In genomic region chr17:28384281-28385036, GRCh38 we compare ENCODE assay signal across 9 cellular contexts. TPM values are rescaled to one million over a fixed set of nuclear protein-coding genes. Genes with fewer than 3 reads are reported as not detected.
A peak's percentile ranks its signal among the peaks of the same experiment; 100 is the strongest.
DNase-seq lines count a peak whose midpoint lies in the region; TF ChIP-seq lines count a peak whose summit lies in the region.
"Had no signal": no experiment of that assay in that cellular context is flagged by ENCODE, and none has a peak within 500 bp of the region (broad histone marks: within the 10 kb centered on the region; RNA-seq: fewer than 3 reads in every experiment).

No MANE protein-coding gene starts in this region.

- H3K4me3 ChIP-seq in breast epithelium (peak overlapping the region; percentile 41 to 57 (median 42)), retinal pigment epithelial cell (ENCODE audit: low read length) (peak overlapping the region; percentile 28)

- CTCF ChIA-PET in MCF 10A (lab: Yijun Ruan, JAX) = interaction anchor here (0.7 kb wide), 1 partner anchor 14 kb away, joined by 3 read pairs; the partner anchor contains the start of gene VTN

- BruUV-seq in MCF 10A (replicated peaks; lab: Mats Ljungman, UMichigan) = no TSS peak

- H3K27ac Mint-ChIP-seq in MCF 10A (ENCODE audit: low read depth, unreplicated experiment) = no peak overlapping the region

- H3K27ac ChIP-seq in breast epithelium = peak overlapping the region; percentile 45 to 46

- intact Hi-C loops in breast epithelium (cut with DNase I; ENCODE audit: low total_unique reads) (no loop called here), MCF 10A (cut with micrococcal nuclease) (no loop called here), head of caudate nucleus (cut with DNase I) (no loop called here)

- POLR2A ChIA-PET in MCF 10A (lab: Yijun Ruan, JAX) = interaction anchor here (2.7 kb wide), 1 partner anchor 11 kb away, joined by 16 read pairs; no protein-coding TSS in a partner anchor

- H3K4me1 ChIP-seq in breast epithelium = no peaks in the 10 kb centered on the region

- DNase-seq in breast epithelium (ENCODE audit: low spot score in 2 of 2) (no peak), MCF 10A (ENCODE audit: unreplicated experiment) (no peak), NCI-H146 (lab: John Stamatoyannopoulos, UW) (peak; percentile 88), activated T-cell treated with anti-CD3 and anti-CD28 coated beads for 1 hour (ENCODE audit: low read depth) (peak; percentile 47), head of caudate nucleus (peak in 31 of 42 donors; percentile 26 to 77 (median 52)), retinal pigment epithelial cell (ENCODE audit: low read depth) (no peak), cerebellum (ENCODE audit: low spot score) (no peak), NCI-H510A treated with DMSO at 0.1 percent for 48 hours (lab: John Stamatoyannopoulos, UW) (no peak)

- H3K9me3 Mint-ChIP-seq in MCF 10A (ENCODE audit: unreplicated experiment) = no peaks in the 10 kb centered on the region
- H3K9me3 Mint-ChIP-seq: brain had no signal

- no peaks in the 10 kb centered on the region for H3K27me3 Mint-ChIP-seq in MCF 10A (ENCODE audit: insufficient read depth, unreplicated experiment)

- H3K9me3 ChIP-seq in breast epithelium = no peaks in the 10 kb centered on the region

- H3K36me3 ChIP-seq in breast epithelium = no peaks in the 10 kb centered on the region

- H3K4me1 Mint-ChIP-seq in MCF 10A (ENCODE audit: insufficient read depth, unreplicated experiment) = peaks cover 13% of the 10 kb centered on the region

- H3K27me3 ChIP-seq in breast epithelium = no peaks in the 10 kb centered on the region

- TF ChIP-seq POLR2A in breast epithelium (IDR thresholded peaks at IDR 0.05) = no peak

- H3K4me3 Mint-ChIP-seq in MCF 10A (ENCODE audit: unreplicated experiment) = no peak overlapping the region

- peaks cover 13% of the 10 kb centered on the region for H3K36me3 Mint-ChIP-seq in MCF 10A (ENCODE audit: insufficient read depth, unreplicated experiment)

- TF ChIP-seq CTCF in breast epithelium (IDR thresholded peaks at IDR 0.05) (no peak), MCF 10A (IDR thresholded peaks at IDR 0.05; ENCODE audit: unreplicated experiment) (no peak), retinal pigment epithelial cell (conservative IDR thresholded peaks at IDR 0.05; ENCODE audit: low read depth, low read length) (no peak)

RNA-seq across cellular contexts. Expression of gene SARM1, which starts 13.0 kb away (rescaled TPM):
- 10 to 100 TPM in 2 of 3 donors, 1 to 10 TPM in 1; 6.4 to 14.3 (median 13.8) TPM for total RNA-seq in breast epithelium
- 0.63 and 1.0 TPM in 2 replicates for total RNA-seq in MCF 10A (2022)
- 31.9 TPM for total RNA-seq in cerebellum

RNA-seq across cellular contexts. Expression of gene VTN, which starts 14.4 kb away (rescaled TPM):
- 10 to 100 TPM in 1 of 3 donors, under 1 TPM in 2; 0.32 to 12.1 (median 0.98) TPM for total RNA-seq in breast epithelium
- total RNA-seq in MCF 10A (2022) = not detected in 2 replicates
- total RNA-seq in cerebellum = 0.64 TPM

RNA-seq across cellular contexts. Expression of gene SEBOX, which starts 19.5 kb away (rescaled TPM):
- total RNA-seq in breast epithelium (not detected), MCF 10A (2022) (not detected in 2 replicates), cerebellum (not detected)

RNA-seq across cellular contexts. Expression of gene SLC46A1, which starts 21.6 kb away (rescaled TPM):
- total RNA-seq in breast epithelium (10 to 100 TPM; 11.2 to 22.7 (median 12.5) TPM), MCF 10A (2022) (18.4 and 20.1 TPM in 2 replicates), cerebellum (19.3 TPM)

RNA-seq across cellular contexts. Expression of gene POLDIP2, which starts 27.1 kb away (rescaled TPM):
- total RNA-seq in breast epithelium = 10 to 100 TPM; 64.5 to 85.0 (median 69.8) TPM
- 84.0 and 105 TPM in 2 replicates for total RNA-seq in MCF 10A (2022)
- 30.8 TPM for total RNA-seq in cerebellum

Comparison
In these comparisons a context has a peak if more than half of its experiments do, and no peak if none do; other contexts are left out.
1. DNase-seq: peak in NCI-H146 (single experiment), activated T-cell treated with anti-CD3 and anti-CD28 coated beads for 1 hour (single experiment) and head of caudate nucleus (31 of 42); none in breast epithelium (0 of 2), MCF 10A (single experiment), retinal pigment epithelial cell (single experiment), cerebellum (single experiment) and NCI-H510A treated with DMSO at 0.1 percent for 48 hours (single experiment).